8 cellular contexts compared by ENCODE assay signal in genomic region chr1:229507951-229508822, GRCh38. TPM values are rescaled to one million over a fixed set of nuclear protein-coding genes. Genes with fewer than 3 reads are reported as not detected.
DNase-seq lines count a peak whose midpoint lies in the region; ATAC-seq and TF ChIP-seq lines count a peak whose summit lies in the region.

NUP133 (minus strand) TSS chr1:229508341; CDS start chr1:229508249, 92 bp downstream.

- H3K9me3 ChIP-seq in heart right ventricle (no peaks in the 10 kb centered on the region), upper lobe of right lung (no peaks in the 10 kb centered on the region)

- H3K27ac ChIP-seq in heart right ventricle (peak within 1 kb of the TSS; percentile 76 to 98 (median 92)), upper lobe of right lung (peak within 1 kb of the TSS; percentile 98)

- TF ChIP-seq CTCF in GM13976 (IDR thresholded peaks at IDR 0.05; ENCODE audit: borderline replicate concordance, control extremely low read depth, extremely low read depth, insufficient read depth, missing control alignments) (no peak), heart right ventricle (IDR thresholded peaks at IDR 0.05) (no peak), upper lobe of right lung (IDR thresholded peaks at IDR 0.05) (no peak)

- H3K36me3 ChIP-seq in heart right ventricle, result peaks cover 0 to 30% (median 0%) of the 10 kb centered on the region in 9 donors
- H3K36me3 ChIP-seq in upper lobe of right lung, result peaks cover 13% of the 10 kb centered on the region

- H3K27me3 ChIP-seq in heart right ventricle (no peaks in the 10 kb centered on the region), upper lobe of right lung (no peaks in the 10 kb centered on the region)

- peak within 1 kb of the TSS; percentile 78 to 100 (median 97) for H3K4me3 ChIP-seq in heart right ventricle
- peak within 1 kb of the TSS; percentile 99 for H3K4me3 ChIP-seq in upper lobe of right lung

- in situ Hi-C loops in GM13976 (cut with MboI; ENCODE audit: low sequenced_read_pairs, unreplicated experiment), result no loop called here

- intact Hi-C loops in T-helper 1 cell treated with Interleukin-12 subunit alpha and Interleukin-12 subunit beta and Interleukin-4 antibody, amounts not matched to agents 30 ng/mL and 1 ng/mL, for 36 hours (cut with micrococcal nuclease), result loop anchor here (1.0 to 5.0 kb wide), 16 partner anchors 8 to 1469 kb away; partner anchors contain the start of genes ABCB10, ARV1, MRPL55 and RAB4A
- intact Hi-C loops in heart right ventricle (cut with DNase I), result loop anchor here in 2 of 10 donors (5.0 kb wide), 4 partner anchors 119 to 251 kb away; partner anchors contain the start of genes RAB4A (in 1 of the 2), TAF5L (in 1 of the 2) and URB2 (in 1 of the 2)
- intact Hi-C loops in posterior vena cava (cut with DNase I), result no loop called here
- intact Hi-C loops in upper lobe of right lung (cut with DNase I), result no loop called here

- ATAC-seq in HG02870 (IDR thresholded peaks at IDR 0.05; ENCODE audit: unreplicated experiment) (peak; percentile 93), heart right ventricle (peak; percentile 98 to 99 (median 99)), upper lobe of right lung (peak; percentile 99)

- DNase-seq in GM13976 (ENCODE audit: low spot score) (peak; percentile 94), NCI-H146 treated with DMSO at 0.1 percent for 48 hours (lab: John Stamatoyannopoulos, UW; ENCODE audit: unreplicated experiment) (peak; percentile 95), amniotic epithelial cell (ENCODE audit: low read depth) (peak; percentile 97), heart right ventricle (peak; percentile 99), posterior vena cava (ENCODE audit: low spot score) (peak; percentile 100), upper lobe of right lung (peak; percentile 100)

- WGBS in heart right ventricle, 2 donors, result 0 to 1% methylated on average over 65 of the region's 65 CpGs

- H3K4me1 ChIP-seq in heart right ventricle (peaks cover 3 to 26% (median 20%) of the 10 kb centered on the region in 9 donors), upper lobe of right lung (peaks cover 18% of the 10 kb centered on the region)

RNA-seq across cellular contexts. Expression of gene NUP133, which starts in this region (rescaled TPM):
- 37.5 and 38.8 TPM in 2 replicates for total RNA-seq in T-helper 1 cell treated with Interleukin-12 subunit alpha and Interleukin-12 subunit beta and Interleukin-4 antibody, amounts not matched to agents 30 ng/mL and 1 ng/mL, for 36 hours
- total RNA-seq in heart right ventricle (10 to 100 TPM; 28.1 to 36.3 (median 31.4) TPM), posterior vena cava (10 to 100 TPM; 26.0 to 28.9 TPM), upper lobe of right lung (33.8 TPM)
- 10 to 100 TPM in 1 of 2 donors, 1 to 10 TPM in 1; 9.3 to 13.8 TPM for polyA plus RNA-seq in heart right ventricle

Comparison
In these comparisons a context has a peak if more than half of its experiments do, and no peak if none do; other contexts are left out.
1. Peak in every context shown above with its lines: DNase-seq, ATAC-seq, H3K4me3 ChIP-seq and H3K27ac ChIP-seq.